In genomic region chr12:99087278-99087677, GRCh38 we compare ENCODE assay signal across 13 cellular contexts.
A peak's percentile ranks its signal among the peaks of the same experiment; 100 is the strongest.
DNase-seq lines count a peak whose midpoint lies in the region; ATAC-seq and TF ChIP-seq lines count a peak whose summit lies in the region.
"Had no signal": no experiment of that assay in that cellular context is flagged by ENCODE, and none has a peak within 500 bp of the region (broad histone marks: within the 10 kb centered on the region; RNA-seq: fewer than 3 reads in every experiment).

No MANE protein-coding gene starts in this region.

- H3K27me3 ChIP-seq in mammary epithelial cell (ENCODE audit: insufficient read depth, low read length), result no peaks in the 10 kb centered on the region
- H3K27me3 ChIP-seq in neural progenitor cell, result no peaks in the 10 kb centered on the region
- no peaks in the 10 kb centered on the region for H3K27me3 ChIP-seq in BE2C

- H3K27ac ChIP-seq in mammary epithelial cell (ENCODE audit: insufficient read depth, low read depth, low read length), result no peak overlapping the region
- H3K27ac ChIP-seq in neural progenitor cell, result no peak overlapping the region
- H3K27ac ChIP-seq: PC-9 had no signal

- no peaks in the 10 kb centered on the region for H3K27me3 Mint-ChIP-seq in neural progenitor cell (ENCODE audit: insufficient read depth, low read depth)

- H3K27ac Mint-ChIP-seq in neural progenitor cell, result no peak overlapping the region
- H3K27ac Mint-ChIP-seq: activated T-helper 2 cell treated with anti-CD3 and anti-CD28 coated beads, Interferon-gamma antibody, Interleukin-2, Interleukin-4, amounts not matched to agents 10 μg/mL and 5 μg/mL and 100 μg/mL, durations not matched to agents 14 hours and 24 hours and 36 hours; CD4-positive, CD25-positive, alpha-beta regulatory T cell; T-helper 17 cell had no signal

- H3K79me2 ChIP-seq in mammary epithelial cell (ENCODE audit: insufficient read depth, low read length) (no peaks in the 10 kb centered on the region), neural progenitor cell (ENCODE audit: low read depth) (no peaks in the 10 kb centered on the region)

- H3K36me3 ChIP-seq in mammary epithelial cell (ENCODE audit: insufficient read depth, low read length) (no peaks in the 10 kb centered on the region), neural progenitor cell (no peaks in the 10 kb centered on the region), BE2C (no peaks in the 10 kb centered on the region)

- no peaks in the 10 kb centered on the region for H3F3A ChIP-seq in neural progenitor cell (ENCODE audit: low read depth)

- H4K20me1 ChIP-seq in mammary epithelial cell (ENCODE audit: insufficient read depth, low read length), result no peaks in the 10 kb centered on the region
- H4K20me1 ChIP-seq in neural progenitor cell (ENCODE audit: low read depth), result no peaks in the 10 kb centered on the region

- H3K9me3 ChIP-seq in mammary epithelial cell (replicated peaks; ENCODE audit: insufficient read depth, low read length) (no peaks in the 10 kb centered on the region), neural progenitor cell (ENCODE audit: low read depth) (no peaks in the 10 kb centered on the region), BE2C (no peaks in the 10 kb centered on the region)

- H3K9ac ChIP-seq in mammary epithelial cell (ENCODE audit: insufficient read depth, low read length) (no peak overlapping the region), neural progenitor cell (no peak overlapping the region)

- no peaks in the 10 kb centered on the region for H3K36me3 Mint-ChIP-seq in neural progenitor cell
- H3K36me3 Mint-ChIP-seq: CD4-positive, CD25-positive, alpha-beta regulatory T cell had no signal

- H3K4me1 Mint-ChIP-seq in neural progenitor cell, result peaks cover 19% of the 10 kb centered on the region
- H3K4me1 Mint-ChIP-seq: CD4-positive, CD25-positive, alpha-beta regulatory T cell; T-helper 17 cell had no signal

- no peaks in the 10 kb centered on the region for H3K9me3 Mint-ChIP-seq in neural progenitor cell
- H3K9me3 Mint-ChIP-seq: activated T-helper 2 cell treated with anti-CD3 and anti-CD28 coated beads, Interferon-gamma antibody, Interleukin-2, Interleukin-4, amounts not matched to agents 10 μg/mL and 5 μg/mL and 100 μg/mL, durations not matched to agents 14 hours and 24 hours and 36 hours had no signal

- dilution Hi-C loops in mammary epithelial cell (cut with HindIII; ENCODE audit: low sequenced_read_pairs), result no loop called here

- no peak for ATAC-seq in SK-N-SH treated with all-trans-retinoic acid at 6 μM for 48 hours
- ATAC-seq: T-helper 17 cell had no signal

- H3K4me3 ChIP-seq in mammary epithelial cell (replicated peaks in 1 of 3; ENCODE audit: insufficient read depth in 1 of 3, low read depth in 2 of 3, low read length in 3 of 3) (no peak overlapping the region), neural progenitor cell (no peak overlapping the region), BE2C (ENCODE audit: low read depth, low read length) (no peak overlapping the region)
- H3K4me3 ChIP-seq: PC-9 had no signal

- BruUV-seq in mammary epithelial cell (replicated peaks; lab: Mats Ljungman, UMichigan), result no TSS peak

- in situ Hi-C loops in mammary epithelial cell (cut with MboI; ENCODE audit: low sequenced_read_pairs in 2 of 2), result no loop called here

- CTCF ChIA-PET in mammary epithelial cell (lab: Charles Lee; ENCODE audit: low non-redundant PET), result no interaction called here

- H3K4me1 ChIP-seq in mammary epithelial cell (ENCODE audit: insufficient read depth, low read length) (no peaks in the 10 kb centered on the region), neural progenitor cell (peaks cover 12% of the 10 kb centered on the region), BE2C (no peaks in the 10 kb centered on the region)

- 16% methylated on average over 5 of the region's 5 CpGs for WGBS in mammary epithelial cell (ENCODE audit: low coverage, missing lambda C conversion rate)

- no peak for TF ChIP-seq CTCF in mammary epithelial cell (conservative IDR thresholded peaks at IDR 0.05 in 1 of 2, IDR thresholded peaks at IDR 0.05 in 1 of 2; ENCODE audit: extremely low read depth in 1 of 2, insufficient read depth in 1 of 2, low read depth in 1 of 2, low read length in 2 of 2)
- no peak for TF ChIP-seq CTCF in neural progenitor cell (IDR thresholded peaks at IDR 0.05)
- no peak for TF ChIP-seq CTCF in BE2C (IDR thresholded peaks at IDR 0.05; ENCODE audit: low read depth, low read length)

- DNase-seq in HT-29 (ENCODE audit: low spot score) (peak; percentile 11), NCI-H2196 treated with DMSO at 0.1 percent for 48 hours (lab: John Stamatoyannopoulos, UW; ENCODE audit: unreplicated experiment) (peak; percentile 76), mammary epithelial cell (peak; percentile 5), neural progenitor cell (ENCODE audit: low spot score) (peak; percentile 42), BE2C (no peak)
- DNase-seq in stimulated activated naive CD4-positive, alpha-beta T cell treated with Interleukin-2 at 50 U/mL for 16 hours (lab: John Stamatoyannopoulos, UW), result no peak
- DNase-seq: CD4-positive, CD25-positive, alpha-beta regulatory T cell; hypothalamus; MM.1S; PC-9; T-helper 17 cell had no signal

- H3K4me2 ChIP-seq in mammary epithelial cell (ENCODE audit: insufficient read depth, low read depth, low read length), result no peak overlapping the region
- no peak overlapping the region for H3K4me2 ChIP-seq in neural progenitor cell
- H3K4me2 ChIP-seq: PC-9 had no signal

- H2AFZ ChIP-seq in mammary epithelial cell (ENCODE audit: low read depth, low read length) (no peak overlapping the region), neural progenitor cell (replicated peaks) (no peak overlapping the region)
- H2AFZ ChIP-seq: PC-9 had no signal

- intact Hi-C loops in mammary epithelial cell (cut with micrococcal nuclease), result no loop called here

- H3K4me3 Mint-ChIP-seq in neural progenitor cell, result no peak overlapping the region
- H3K4me3 Mint-ChIP-seq: CD4-positive, CD25-positive, alpha-beta regulatory T cell; T-helper 17 cell had no signal

TF ChIP-seq in SK-N-SH treated with all-trans-retinoic acid at 6 μM for 48 hours, 23 proteins besides CTCF, POLR2A, EP300 and RAD21:
- TF ChIP-seq ARNTL (CRISPR knock-in tag; IDR thresholded peaks at IDR 0.05; ENCODE audit: borderline replicate concordance, low read depth) (no peak), SNAI2 (CRISPR knock-in tag; IDR thresholded peaks at IDR 0.05) (no peak), BACH2 (CRISPR knock-in tag; IDR thresholded peaks at IDR 0.05; ENCODE audit: borderline replicate concordance) (no peak), ESRRG (CRISPR knock-in tag; IDR thresholded peaks at IDR 0.05) (no peak), GLIS3 (CRISPR knock-in tag; IDR thresholded peaks at IDR 0.05) (no peak)
- TF ChIP-seq, protein P1, sequence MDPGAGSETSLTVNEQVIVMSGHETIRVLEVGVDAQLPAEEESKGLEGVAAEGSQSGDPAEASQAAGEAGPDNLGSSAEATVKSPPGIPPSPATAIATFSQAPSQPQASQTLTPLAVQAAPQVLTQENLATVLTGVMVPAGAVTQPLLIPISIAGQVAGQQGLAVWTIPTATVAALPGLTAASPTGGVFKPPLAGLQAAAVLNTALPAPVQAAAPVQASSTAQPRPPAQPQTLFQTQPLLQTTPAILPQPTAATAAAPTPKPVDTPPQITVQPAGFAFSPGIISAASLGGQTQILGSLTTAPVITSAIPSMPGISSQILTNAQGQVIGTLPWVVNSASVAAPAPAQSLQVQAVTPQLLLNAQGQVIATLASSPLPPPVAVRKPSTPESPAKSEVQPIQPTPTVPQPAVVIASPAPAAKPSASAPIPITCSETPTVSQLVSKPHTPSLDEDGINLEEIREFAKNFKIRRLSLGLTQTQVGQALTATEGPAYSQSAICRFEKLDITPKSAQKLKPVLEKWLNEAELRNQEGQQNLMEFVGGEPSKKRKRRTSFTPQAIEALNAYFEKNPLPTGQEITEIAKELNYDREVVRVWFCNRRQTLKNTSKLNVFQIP (CRISPR knock-in tag; IDR thresholded peaks at IDR 0.05; ENCODE audit: borderline replicate concordance, low read depth), result no peak

Comparison
In these comparisons a context has a peak if more than half of its experiments do, and no peak if none do; other contexts are left out.
1. DNase-seq: peak in HT-29 (single experiment), NCI-H2196 treated with DMSO at 0.1 percent for 48 hours (single experiment), mammary epithelial cell (single experiment) and neural progenitor cell (single experiment); none in BE2C (single experiment) and stimulated activated naive CD4-positive, alpha-beta T cell treated with Interleukin-2 at 50 U/mL for 16 hours (single experiment).